ENCODE assay signal across 21 cellular contexts in genomic region chr10:24390746-24391145, GRCh38.
A peak's percentile ranks its signal among the peaks of the same experiment; 100 is the strongest.
DNase-seq lines count a peak whose midpoint lies in the region; ATAC-seq and TF ChIP-seq lines count a peak whose summit lies in the region.
"Had no signal": no experiment of that assay in that cellular context is flagged by ENCODE, and none has a peak within 500 bp of the region (broad histone marks: within the 10 kb centered on the region; RNA-seq: fewer than 3 reads in every experiment).

No MANE protein-coding gene starts in this region.

- peak; percentile 14 for DNase-seq in AG09309 (ENCODE audit: low read depth)
- DNase-seq in adipocyte (ENCODE audit: low read depth): peak; percentile 69
- peak; percentile 72 for DNase-seq in fibroblast of gingiva (ENCODE audit: low read depth)
- no peak for DNase-seq in gastrocnemius medialis
- no peak for DNase-seq in NK-92 treated with Interleukin-12 subunit alpha and Interleukin-12 subunit beta, amount 100 ng/mL, for 24 hours (lab: John Stamatoyannopoulos, UW)
- no peak for DNase-seq in OCI-M2 (lab: John Stamatoyannopoulos, UW; ENCODE audit: unreplicated experiment)
- DNase-seq: BE2C, DMS53, GDM1, MV-4-11, NCI-H1105 treated with DMSO at 0.1 percent for 48 hours, NCI-H2029 treated with DMSO at 0.1 percent for 48 hours, NCI-H2171, NCI-H345, NCI-H524, NCI-H774, Peyer's patch, SJCRH30 had no signal

- no peak for ATAC-seq in gastrocnemius medialis
- no peak for ATAC-seq in HG03342 (IDR thresholded peaks at IDR 0.05; ENCODE audit: unreplicated experiment)
- ATAC-seq: HCT116 had no signal

- no peak overlapping the region for H3K4me3 ChIP-seq in AG09309 (ENCODE audit: control insufficient read depth, low read depth, low read length)
- no peak overlapping the region for H3K4me3 ChIP-seq in adipocyte (ENCODE audit: low read length)
- no peak overlapping the region for H3K4me3 ChIP-seq in gastrocnemius medialis
- H3K4me3 ChIP-seq: Peyer's patch, SJCRH30 had no signal

- no peaks in the 10 kb centered on the region for H3K27me3 ChIP-seq in adipocyte (replicated peaks; ENCODE audit: control insufficient read depth, insufficient read depth, low read length)
- H3K27me3 ChIP-seq in gastrocnemius medialis: no peaks in the 10 kb centered on the region
- H3K27me3 ChIP-seq: BE2C, Peyer's patch, SJCRH30 had no signal

- intact Hi-C loops in gastrocnemius medialis (cut with DNase I; ENCODE audit: low total_unique reads): no loop called here

- no peaks in the 10 kb centered on the region for H3K9me3 ChIP-seq in adipocyte (ENCODE audit: control insufficient read depth, low read length)
- no peaks in the 10 kb centered on the region for H3K9me3 ChIP-seq in gastrocnemius medialis
- H3K9me3 ChIP-seq: BE2C, Peyer's patch, SJCRH30 had no signal

- H3K9ac ChIP-seq in adipocyte (ENCODE audit: low read length): no peak overlapping the region
- H3K9ac ChIP-seq: KMS-11 had no signal

- TF ChIP-seq POLR2A in gastrocnemius medialis (IDR thresholded peaks at IDR 0.05): no peak

- in situ Hi-C loops in gastrocnemius medialis (cut with MboI; ENCODE audit: low sequenced_read_pairs in 4 of 4): loop anchor here in 1 of 4 donors (25.0 kb wide), 1 partner anchor 122 kb away; no protein-coding TSS in a partner anchor

- H3K36me3 ChIP-seq in adipocyte (ENCODE audit: control insufficient read depth, insufficient read depth, low read length, severe bottlenecking) (no peaks in the 10 kb centered on the region), gastrocnemius medialis (peaks cover 0 to 12% of the 10 kb centered on the region in 2 donors)
- H3K36me3 ChIP-seq: BE2C, Peyer's patch had no signal

- H3K27ac ChIP-seq in gastrocnemius medialis: peak overlapping the region in 3 of 4 donors; percentile 2 to 35 (median 23)
- H3K27ac ChIP-seq: KMS-11, Peyer's patch, SJCRH30 had no signal

- H3K4me1 ChIP-seq in adipocyte (ENCODE audit: control insufficient read depth, insufficient read depth, low read length): no peaks in the 10 kb centered on the region
- H3K4me1 ChIP-seq in gastrocnemius medialis: peaks cover 0 to 7% of the 10 kb centered on the region in 2 donors
- H3K4me1 ChIP-seq: BE2C, Peyer's patch had no signal

- TF ChIP-seq CTCF in AG09309 (IDR thresholded peaks at IDR 0.05; ENCODE audit: control insufficient read depth, insufficient read depth, low read depth, low read length, missing control alignments) (no peak), gastrocnemius medialis (IDR thresholded peaks at IDR 0.05 in 4 of 5, conservative IDR thresholded peaks at IDR 0.05 in 1 of 5) (no peak)

Comparison
In these comparisons a context has a peak if more than half of its experiments do, and no peak if none do; other contexts are left out.
1. DNase-seq: peak in AG09309 (single experiment), adipocyte (single experiment) and fibroblast of gingiva (single experiment); none in gastrocnemius medialis (0 of 2), NK-92 treated with Interleukin-12 subunit alpha and Interleukin-12 subunit beta, amount 100 ng/mL, for 24 hours (single experiment) and OCI-M2 (single experiment).